Comparison of ENCODE assay signal across 8 cellular contexts in genomic region chr1:17053685-17054410, GRCh38. TPM values are rescaled to one million over a fixed set of nuclear protein-coding genes. Genes with fewer than 3 reads are reported as not detected.
DNase-seq lines count a peak whose midpoint lies in the region; ATAC-seq, FAIRE-seq and TF ChIP-seq lines count a peak whose summit lies in the region.

TSS of gene SDHB (minus strand) at chr1:17054032. CDS start at chr1:17054019, 13 bp downstream.

- peak within 1 kb of the TSS; percentile 95 for H3K4me3 Mint-ChIP-seq in endothelial cell (ENCODE audit: unreplicated experiment)
- H3K4me3 Mint-ChIP-seq in mesothelial cell of epicardium: peak within 1 kb of the TSS; percentile 96

- peaks cover 42% of the 10 kb centered on the region for H3K79me2 ChIP-seq in OCI-LY7 (ENCODE audit: insufficient read depth, low read depth, low read length)

- peaks cover 20% of the 10 kb centered on the region for H3K4me1 ChIP-seq in OCI-LY7 (ENCODE audit: insufficient read depth, low read length, poor library complexity, severe bottlenecking)

- peaks cover 10% of the 10 kb centered on the region; the same call in 1 of the 2 replicates for H4K20me1 ChIP-seq in OCI-LY7 (ENCODE audit: insufficient read depth, low read length)

- TF ChIP-seq CTCF in D721Med (IDR thresholded peaks at IDR 0.05; ENCODE audit: insufficient read depth, missing control alignments) (no peak), OCI-LY7 (conservative IDR thresholded peaks at IDR 0.05; ENCODE audit: low read length) (no peak), endothelial cell (IDR thresholded peaks at IDR 0.05; ENCODE audit: unreplicated experiment) (no peak), mesothelial cell of epicardium (IDR thresholded peaks at IDR 0.05; ENCODE audit: unreplicated experiment) (no peak)

- ATAC-seq in GM21526 (IDR thresholded peaks at IDR 0.05; ENCODE audit: low FRiP score, unreplicated experiment): peak; percentile 95

- no peaks in the 10 kb centered on the region for H3K9me2 ChIP-seq in OCI-LY7 (ENCODE audit: insufficient read depth, low read length)

- H3K27me3 Mint-ChIP-seq in endothelial cell (ENCODE audit: unreplicated experiment) (peaks cover 3% of the 10 kb centered on the region), mesothelial cell of epicardium (ENCODE audit: low read depth) (peaks cover 5% of the 10 kb centered on the region)

- peak within 1 kb of the TSS; percentile 73 for H3K4me2 ChIP-seq in OCI-LY7 (ENCODE audit: low read length)

- no TSS peak for BruUV-seq in OCI-LY7 (replicated peaks; lab: Mats Ljungman, UMichigan)

- POLR2A ChIA-PET in OCI-LY7 (lab: Charles Lee): interaction anchor here (0.6 kb wide), 1 partner anchor 215 kb away, joined by 4 read pairs; no protein-coding TSS in a partner anchor

- H2AFZ ChIP-seq in OCI-LY7 (ENCODE audit: low read length): peak within 1 kb of the TSS; percentile 91; the same call in 1 of the 2 replicates

- H3K27ac ChIP-seq in OCI-LY7 (ENCODE audit: low read depth, low read length, poor library complexity, severe bottlenecking): peak within 1 kb of the TSS; percentile 27

- peak within 1 kb of the TSS; percentile 93 for H3K4me3 ChIP-seq in OCI-LY7 (ENCODE audit: low read depth, low read length, poor library complexity, severe bottlenecking)

- H3K9me3 Mint-ChIP-seq in endothelial cell (ENCODE audit: unreplicated experiment) (no peaks in the 10 kb centered on the region), mesothelial cell of epicardium (no peaks in the 10 kb centered on the region)

- H3K36me3 Mint-ChIP-seq in endothelial cell (ENCODE audit: low read depth, unreplicated experiment): no peaks in the 10 kb centered on the region
- H3K36me3 Mint-ChIP-seq in mesothelial cell of epicardium: no peaks in the 10 kb centered on the region

- CTCF ChIA-PET in OCI-LY7 (lab: Charles Lee; ENCODE audit: unreplicated experiment): no interaction called here

- intact Hi-C loops in OCI-LY7 (cut with micrococcal nuclease; ENCODE audit: unreplicated experiment): loop anchor here (10.0 kb wide), 1 partner anchor 281 kb away; no protein-coding TSS in a partner anchor

- peaks cover 25% of the 10 kb centered on the region for H3K36me3 ChIP-seq in OCI-LY7 (ENCODE audit: insufficient read depth, low read length)

- H3K9me3 ChIP-seq in OCI-LY7 (ENCODE audit: low read length): no peaks in the 10 kb centered on the region

- no peak for FAIRE-seq in D721Med (lab: Jason Lieb, UNC)

- H3K27ac Mint-ChIP-seq in endothelial cell (ENCODE audit: unreplicated experiment) (peak within 1 kb of the TSS; percentile 86), mesothelial cell of epicardium (peak within 1 kb of the TSS; percentile 94)

- H3K4me1 Mint-ChIP-seq in endothelial cell (ENCODE audit: unreplicated experiment) (peaks cover 9% of the 10 kb centered on the region), mesothelial cell of epicardium (peaks cover 18% of the 10 kb centered on the region)

- DNase-seq in D721Med (ENCODE audit: insufficient read length, low spot score) (peak; percentile 69), HuH-7.5 (ENCODE audit: low spot score) (peak; percentile 81), OCI-LY7 (ENCODE audit: low spot score) (peak; percentile 98), activated T-cell treated with anti-CD3 and anti-CD28 coated beads for 1 hour (ENCODE audit: low read depth) (peak; percentile 97), endothelial cell (ENCODE audit: low spot score) (peak; percentile 99), mesothelial cell of epicardium (ENCODE audit: low spot score in 2 of 2, unreplicated experiment in 2 of 2) (peak; percentile 93 to 99)
- peak; percentile 98 for DNase-seq in stimulated activated CD8-positive, alpha-beta memory T cell treated with anti-CD3 and anti-CD28 coated beads, Interleukin-15, amount 100 ng/mL, for 48 hours (ENCODE audit: low read depth in 2 of 2)

RNA-seq across cellular contexts. Expression of gene SDHB, which starts in this region (rescaled TPM):
- total RNA-seq in OCI-LY7 (2014; rRNA removed; shearing (Covaris generic)): 103 and 106 TPM in 2 replicates
- total RNA-seq in OCI-LY7 (2022) (98.4 and 105 TPM in 2 replicates), endothelial cell (ENCODE audit: unreplicated experiment) (44.9 TPM), mesothelial cell of epicardium (43.3 to 48.5 TPM (median 46.5 TPM) in 3 replicates)

Comparison
In these comparisons a context has a peak if more than half of its experiments do, and no peak if none do; other contexts are left out.
1. Peak in every context shown above with its lines: DNase-seq, ATAC-seq, H3K4me3 ChIP-seq and H3K27ac ChIP-seq.